11 cellular contexts compared by ENCODE assay signal in genomic region chr13:33279414-33279813, GRCh38. TPM values are rescaled to one million over a fixed set of nuclear protein-coding genes. Genes with fewer than 3 reads are reported as not detected.
A peak's percentile ranks its signal among the peaks of the same experiment; 100 is the strongest.
DNase-seq lines count a peak whose midpoint lies in the region; TF ChIP-seq lines count a peak whose summit lies in the region.
"Had no signal": no experiment of that assay in that cellular context is flagged by ENCODE, and none has a peak within 500 bp of the region (broad histone marks: within the 10 kb centered on the region; RNA-seq: fewer than 3 reads in every experiment).

No MANE protein-coding gene starts in this region.

- no peaks in the 10 kb centered on the region for H3K36me3 ChIP-seq in adrenal gland (replicated peaks in 1 of 2)
- no peaks in the 10 kb centered on the region for H3K36me3 ChIP-seq in right atrium auricular region
- H3K36me3 ChIP-seq in sigmoid colon: peaks cover 0 to 4% (median 0%) of the 10 kb centered on the region in 4 donors
- H3K36me3 ChIP-seq in BE2C: no peaks in the 10 kb centered on the region

- TF ChIP-seq EP300 in sigmoid colon (IDR thresholded peaks at IDR 0.05): peak in 1 of 4 donors; percentile 12

- no peak overlapping the region for H3K4me3 ChIP-seq in adrenal gland
- H3K4me3 ChIP-seq in right atrium auricular region: no peak overlapping the region
- no peak overlapping the region for H3K4me3 ChIP-seq in sigmoid colon
- no peak overlapping the region for H3K4me3 ChIP-seq in BE2C (ENCODE audit: low read depth, low read length)

- intact Hi-C loops in adrenal gland (cut with DNase I): no loop called here
- intact Hi-C loops in sigmoid colon (cut with DNase I): loop anchor here (5.0 kb wide), 1 partner anchor 62 kb away; no protein-coding TSS in a partner anchor

- whole genome bisulfite sequencing in adrenal gland, 4 donors: 0 to 45% (median 29%) methylated on average over 1 of the region's 1 CpG
- WGBS in sigmoid colon, 2 donors: 6 to 39% methylated on average over 1 of the region's 1 CpG

- no peak for TF ChIP-seq POLR2A in adrenal gland (IDR thresholded peaks at IDR 0.05)
- no peak for TF ChIP-seq POLR2A in sigmoid colon (IDR thresholded peaks at IDR 0.05)

- H3K4me1 ChIP-seq in adrenal gland (replicated peaks in 1 of 2) (peaks cover 21 to 64% of the 10 kb centered on the region in 2 donors), right atrium auricular region (peaks cover 0 to 85% of the 10 kb centered on the region in 2 donors), sigmoid colon (peaks cover 0 to 95% (median 71%) of the 10 kb centered on the region in 4 donors), BE2C (no peaks in the 10 kb centered on the region)

- no peaks in the 10 kb centered on the region for H3K27me3 ChIP-seq in adrenal gland
- H3K27me3 ChIP-seq in right atrium auricular region: no peaks in the 10 kb centered on the region
- no peaks in the 10 kb centered on the region for H3K27me3 ChIP-seq in sigmoid colon
- H3K27me3 ChIP-seq in BE2C: no peaks in the 10 kb centered on the region

- H3K27ac ChIP-seq in C4-2B (peak overlapping the region; percentile 51; the same call in 1 of the 2 replicates), adrenal gland (peak overlapping the region in 3 of 5 donors; percentile 18 to 64 (median 49)), right atrium auricular region (peak overlapping the region; percentile 66 to 78), sigmoid colon (peak overlapping the region; percentile 33 to 94 (median 76))

- H3K9me3 ChIP-seq in adrenal gland (replicated peaks in 1 of 3) (no peaks in the 10 kb centered on the region), right atrium auricular region (no peaks in the 10 kb centered on the region), sigmoid colon (no peaks in the 10 kb centered on the region), BE2C (no peaks in the 10 kb centered on the region)

- no peak for TF ChIP-seq CTCF in C4-2B (conservative IDR thresholded peaks at IDR 0.05)
- no peak for TF ChIP-seq CTCF in adrenal gland (IDR thresholded peaks at IDR 0.05)
- no peak for TF ChIP-seq CTCF in right atrium auricular region (IDR thresholded peaks at IDR 0.05)
- TF ChIP-seq CTCF in sigmoid colon (IDR thresholded peaks at IDR 0.05): no peak
- TF ChIP-seq CTCF in BE2C (IDR thresholded peaks at IDR 0.05; ENCODE audit: low read depth, low read length): no peak

- DNase-seq in adrenal gland: no peak
- DNase-seq in right atrium auricular region (ENCODE audit: low spot score): no peak
- DNase-seq in sigmoid colon: no peak
- no peak for DNase-seq in cortex of kidney (lab: John Stamatoyannopoulos, UW)
- DNase-seq in NCI-H1105 (lab: John Stamatoyannopoulos, UW): no peak
- no peak for DNase-seq in NCI-H2107 treated with DMSO at 0.1 percent for 48 hours (lab: John Stamatoyannopoulos, UW; ENCODE audit: unreplicated experiment)
- DNase-seq in BE2C: no peak
- DNase-seq: NCI-H345; stimulated activated CD4-positive, alpha-beta T cell treated with anti-CD3 and anti-CD28 coated beads, Interleukin-4, amount 100 ng/mL, for 24 hours; stimulated activated naive CD8-positive, alpha-beta T cell treated with anti-CD3 and anti-CD28 coated beads, Interleukin-15, Interleukin-2, amounts not matched to agents 100 U/mL and 50 U/mL, for 24 hours had no signal

RNA-seq across cellular contexts. Expression of gene STARD13, which starts 6.1 kb away (rescaled TPM):
- 10 to 100 TPM; 14.6 to 79.8 (median 40.2) TPM for total RNA-seq in adrenal gland
- polyA plus RNA-seq in adrenal gland: 10 to 100 TPM; 10.5 to 14.4 (median 13.1) TPM
- total RNA-seq in right atrium auricular region: 10 to 100 TPM; 21.6 to 23.3 TPM
- 100 to 1,000 TPM in 1 of 4 donors, 10 to 100 TPM in 3; 66.7 to 102 (median 81.8) TPM for total RNA-seq in sigmoid colon
- 10 to 100 TPM in 1 of 3 donors, 1 to 10 TPM in 2; 3.7 to 14.1 (median 6.0) TPM for polyA plus RNA-seq in sigmoid colon
- 12.0 TPM for polyA plus RNA-seq in BE2C (2012; ENCODE audit: insufficient read depth, insufficient read length, low read depth)
